In genomic region chr22:36853407-36854099, GRCh38 we compare ENCODE assay signal across 1 cellular context.
TF ChIP-seq lines count a peak whose summit lies in the region.

No MANE protein-coding gene starts in this region.

TF ChIP-seq in HEK293, 187 proteins besides CTCF, POLR2A, EP300 and RAD21 (continued from another document):
- no peak for TF ChIP-seq ZNF398 (tag by site-specific recombination; IDR thresholded peaks at IDR 0.05)
- TF ChIP-seq ZNF112 (tag by site-specific recombination; IDR thresholded peaks at IDR 0.05), result no peak
- TF ChIP-seq PRDM1 (tag by site-specific recombination; IDR thresholded peaks at IDR 0.05), result no peak
- no peak for TF ChIP-seq ZNF157 (tag by site-specific recombination; IDR thresholded peaks at IDR 0.05)
- TF ChIP-seq YY1 (tag by site-specific recombination; IDR thresholded peaks at IDR 0.05), result peak; percentile 34; the same call in 1 of the 2 replicates
- no peak for TF ChIP-seq ZNF843 (tag by site-specific recombination; IDR thresholded peaks at IDR 0.05)
- no peak for TF ChIP-seq TRIM28 (IDR thresholded peaks at IDR 0.05; ENCODE audit: borderline replicate concordance, low read length)
- TF ChIP-seq ZBTB20 (tag by site-specific recombination; IDR thresholded peaks at IDR 0.05), result no peak
- TF ChIP-seq ZNF24 (tag by site-specific recombination; IDR thresholded peaks at IDR 0.05), result no peak
- TF ChIP-seq ZNF521 (tag by site-specific recombination; IDR thresholded peaks at IDR 0.05), result no peak
- no peak for TF ChIP-seq ZNF776 (tag by site-specific recombination; IDR thresholded peaks at IDR 0.05; ENCODE audit: borderline replicate concordance)
- 0 out of 2 replicates have a peak, but pooled peaks have one; percentile 18 for TF ChIP-seq SP3 (tag by site-specific recombination; IDR thresholded peaks at IDR 0.05)
- no peak for TF ChIP-seq KLF7 (tag by site-specific recombination; IDR thresholded peaks at IDR 0.05; ENCODE audit: borderline replicate concordance)
- TF ChIP-seq ZNF530 (tag by site-specific recombination; IDR thresholded peaks at IDR 0.05; ENCODE audit: low read depth), result no peak
- TF ChIP-seq ZNF792 (tag by site-specific recombination; IDR thresholded peaks at IDR 0.05), result no peak
- TF ChIP-seq ZNF202 (tag by site-specific recombination; IDR thresholded peaks at IDR 0.05; ENCODE audit: borderline replicate concordance), result no peak
- TF ChIP-seq ZNF362 (tag by site-specific recombination; IDR thresholded peaks at IDR 0.05), result no peak
- no peak for TF ChIP-seq ZNF707 (tag by site-specific recombination; IDR thresholded peaks at IDR 0.05)
- TF ChIP-seq BCL6B (tag by site-specific recombination; IDR thresholded peaks at IDR 0.05), result no peak
- TF ChIP-seq ZSCAN5A (tag by site-specific recombination; IDR thresholded peaks at IDR 0.05), result no peak
- TF ChIP-seq ZNF121 (tag by site-specific recombination; IDR thresholded peaks at IDR 0.05), result 0 out of 2 replicates have a peak, but pooled peaks have one; percentile 30
